In genomic region chr17:11240841-11241610, GRCh38 we compare ENCODE assay signal across 12 cellular contexts. TPM values are rescaled to one million over a fixed set of nuclear protein-coding genes. Genes with fewer than 3 reads are reported as not detected.
DNase-seq lines count a peak whose midpoint lies in the region; ATAC-seq, FAIRE-seq and TF ChIP-seq lines count a peak whose summit lies in the region.
"Had no signal": no experiment of that assay in that cellular context is flagged by ENCODE, and none has a peak within 500 bp of the region (broad histone marks: within the 10 kb centered on the region; RNA-seq: fewer than 3 reads in every experiment).

TSS of gene SHISA6 (plus strand) at chr17:11241213.

- no peak for DNase-seq in activated naive CD4-positive, alpha-beta T cell treated with anti-CD3 and anti-CD28 coated beads, Interleukin-2, amount 10 ng/mL, durations not matched to agents 7 days and 5 days
- no peak for DNase-seq in activated naive CD4-positive, alpha-beta T cell (lab: John Stamatoyannopoulos, UW)
- DNase-seq in glutamatergic neuron (peak; percentile 68), neural progenitor cell (ENCODE audit: low spot score) (peak; percentile 80), urothelium cell line (ENCODE audit: low spot score) (peak; percentile 18), cerebellar cortex (ENCODE audit: low spot score) (no peak)
- no peak for DNase-seq in effector memory CD8-positive, alpha-beta T cell
- no peak for DNase-seq in stimulated activated CD4-positive, alpha-beta T cell treated with anti-CD3 and anti-CD28 coated beads, Interleukin-15, amount 100 ng/mL, for 24 hours

- H3K9me3 Mint-ChIP-seq in activated naive CD4-positive, alpha-beta T cell treated with anti-CD3 and anti-CD28 coated beads, Interleukin-2, amount 10 ng/mL, durations not matched to agents 7 days and 5 days = no peaks in the 10 kb centered on the region
- H3K9me3 Mint-ChIP-seq in glutamatergic neuron (ENCODE audit: unreplicated experiment) (peaks cover 11% of the 10 kb centered on the region), neural progenitor cell (peaks cover 8% of the 10 kb centered on the region)
- H3K9me3 Mint-ChIP-seq in effector memory CD8-positive, alpha-beta T cell = peaks cover 15% of the 10 kb centered on the region in 2 donors
- H3K9me3 Mint-ChIP-seq: activated naive CD4-positive, alpha-beta T cell treated with anti-CD3 and anti-CD28 coated beads, Interleukin-2, amount 50 U/mL, for 24 hours had no signal

- H3K27me3 Mint-ChIP-seq in activated naive CD4-positive, alpha-beta T cell treated with anti-CD3 and anti-CD28 coated beads, Interleukin-2, amount 10 ng/mL, durations not matched to agents 7 days and 5 days = peaks cover 44% of the 10 kb centered on the region
- peaks cover 22% of the 10 kb centered on the region for H3K27me3 Mint-ChIP-seq in glutamatergic neuron (ENCODE audit: unreplicated experiment)
- peaks cover 56% of the 10 kb centered on the region for H3K27me3 Mint-ChIP-seq in neural progenitor cell (ENCODE audit: insufficient read depth, low read depth)
- H3K27me3 Mint-ChIP-seq in effector memory CD8-positive, alpha-beta T cell = peaks cover 27 to 49% of the 10 kb centered on the region in 2 donors

- H2AFZ ChIP-seq in neural progenitor cell (replicated peaks) = peak within 1 kb of the TSS; percentile 86

- no peak for ATAC-seq in effector memory CD8-positive, alpha-beta T cell (replicated peaks)

- no peak for FAIRE-seq in urothelium cell line (lab: Jason Lieb, UNC)
- FAIRE-seq: G401.6, islet of Langerhans had no signal

- H3K4me3 ChIP-seq in neural progenitor cell = peak within 1 kb of the TSS; percentile 63

- no peak within 1 kb of the TSS for H3K4me3 Mint-ChIP-seq in activated naive CD4-positive, alpha-beta T cell treated with anti-CD3 and anti-CD28 coated beads, Interleukin-2, amount 10 ng/mL, durations not matched to agents 7 days and 5 days
- peak within 1 kb of the TSS; percentile 70 for H3K4me3 Mint-ChIP-seq in glutamatergic neuron (ENCODE audit: unreplicated experiment)
- peak within 1 kb of the TSS; percentile 81 for H3K4me3 Mint-ChIP-seq in neural progenitor cell
- no peak within 1 kb of the TSS for H3K4me3 Mint-ChIP-seq in effector memory CD8-positive, alpha-beta T cell
- H3K4me3 Mint-ChIP-seq: activated naive CD4-positive, alpha-beta T cell treated with anti-CD3 and anti-CD28 coated beads, Interleukin-2, amount 50 U/mL, for 24 hours had no signal

- H3K9me3 ChIP-seq in neural progenitor cell (ENCODE audit: low read depth) = no peaks in the 10 kb centered on the region

- peaks cover 93% of the 10 kb centered on the region for H3K27me3 ChIP-seq in neural progenitor cell

- H3K79me2 ChIP-seq in neural progenitor cell (ENCODE audit: low read depth) = no peaks in the 10 kb centered on the region

- peak within 1 kb of the TSS; percentile 62 for H3K27ac Mint-ChIP-seq in activated naive CD4-positive, alpha-beta T cell treated with anti-CD3 and anti-CD28 coated beads, Interleukin-2, amount 10 ng/mL, durations not matched to agents 7 days and 5 days
- H3K27ac Mint-ChIP-seq in glutamatergic neuron (ENCODE audit: unreplicated experiment) (no peak within 1 kb of the TSS), neural progenitor cell (no peak within 1 kb of the TSS)
- H3K27ac Mint-ChIP-seq in effector memory CD8-positive, alpha-beta T cell = no peak within 1 kb of the TSS
- H3K27ac Mint-ChIP-seq: activated naive CD4-positive, alpha-beta T cell treated with anti-CD3 and anti-CD28 coated beads, Interleukin-2, amount 50 U/mL, for 24 hours had no signal

- H3K4me1 ChIP-seq in neural progenitor cell = peaks cover 3% of the 10 kb centered on the region

- H3K36me3 Mint-ChIP-seq in activated naive CD4-positive, alpha-beta T cell treated with anti-CD3 and anti-CD28 coated beads, Interleukin-2, amount 10 ng/mL, durations not matched to agents 7 days and 5 days = no peaks in the 10 kb centered on the region
- H3K36me3 Mint-ChIP-seq in glutamatergic neuron (ENCODE audit: unreplicated experiment) = peaks cover 9% of the 10 kb centered on the region
- peaks cover 3% of the 10 kb centered on the region for H3K36me3 Mint-ChIP-seq in neural progenitor cell
- no peaks in the 10 kb centered on the region for H3K36me3 Mint-ChIP-seq in effector memory CD8-positive, alpha-beta T cell (ENCODE audit: insufficient read depth)
- H3K36me3 Mint-ChIP-seq: activated naive CD4-positive, alpha-beta T cell treated with anti-CD3 and anti-CD28 coated beads, Interleukin-2, amount 50 U/mL, for 24 hours had no signal

- H3K9ac ChIP-seq in neural progenitor cell = no peak within 1 kb of the TSS

- no peaks in the 10 kb centered on the region for H3K36me3 ChIP-seq in neural progenitor cell

- no peak for TF ChIP-seq CTCF in glutamatergic neuron (IDR thresholded peaks at IDR 0.05; ENCODE audit: partially characterized antibody, unreplicated experiment)
- TF ChIP-seq CTCF in neural progenitor cell (IDR thresholded peaks at IDR 0.05) = peak; percentile 5

- CTCF ChIA-PET in activated naive CD4-positive, alpha-beta T cell treated with anti-CD3 and anti-CD28 coated beads, Interleukin-2, amount 10 ng/mL, durations not matched to agents 7 days and 5 days (lab: Charles Lee) = no interaction called here

- peaks cover 11% of the 10 kb centered on the region for H4K20me1 ChIP-seq in neural progenitor cell (ENCODE audit: low read depth)

- H3F3A ChIP-seq in neural progenitor cell (ENCODE audit: low read depth) = peaks cover 9% of the 10 kb centered on the region

- H3K4me1 Mint-ChIP-seq in activated naive CD4-positive, alpha-beta T cell treated with anti-CD3 and anti-CD28 coated beads, Interleukin-2, amount 10 ng/mL, durations not matched to agents 7 days and 5 days = no peaks in the 10 kb centered on the region
- H3K4me1 Mint-ChIP-seq in glutamatergic neuron (ENCODE audit: low read depth, unreplicated experiment) (peaks cover 9% of the 10 kb centered on the region), neural progenitor cell (peaks cover 13% of the 10 kb centered on the region)
- H3K4me1 Mint-ChIP-seq in effector memory CD8-positive, alpha-beta T cell (ENCODE audit: low read depth in 2 of 2) = no peaks in the 10 kb centered on the region
- H3K4me1 Mint-ChIP-seq: activated naive CD4-positive, alpha-beta T cell treated with anti-CD3 and anti-CD28 coated beads, Interleukin-2, amount 50 U/mL, for 24 hours had no signal

- H3K27ac ChIP-seq in neural progenitor cell = no peak within 1 kb of the TSS

- peak within 1 kb of the TSS; percentile 86 for H3K4me2 ChIP-seq in neural progenitor cell

RNA-seq across cellular contexts. Expression of gene SHISA6, which starts in this region (rescaled TPM):
- total RNA-seq in glutamatergic neuron (ENCODE audit: unreplicated experiment) (12.6 TPM), neural progenitor cell (ENCODE audit: low replicate concordance) (3.3 and 4.3 TPM in 2 replicates)
- total RNA-seq: osteoblast had no signal

Comparison
In these comparisons a context has a peak if more than half of its experiments do, and no peak if none do; other contexts are left out.
1. DNase-seq: peak in glutamatergic neuron (single experiment), neural progenitor cell (single experiment) and urothelium cell line (single experiment); none in activated naive CD4-positive, alpha-beta T cell treated with anti-CD3 and anti-CD28 coated beads, Interleukin-2, amount 10 ng/mL, durations not matched to agents 7 days and 5 days (single experiment), activated naive CD4-positive, alpha-beta T cell (0 of 4), effector memory CD8-positive, alpha-beta T cell (0 of 3), stimulated activated CD4-positive, alpha-beta T cell treated with anti-CD3 and anti-CD28 coated beads, Interleukin-15, amount 100 ng/mL, for 24 hours (single experiment) and cerebellar cortex (single experiment).
2. H3K4me3 Mint-ChIP-seq: peak in glutamatergic neuron (single experiment) and neural progenitor cell (single experiment); none in activated naive CD4-positive, alpha-beta T cell treated with anti-CD3 and anti-CD28 coated beads, Interleukin-2, amount 10 ng/mL, durations not matched to agents 7 days and 5 days (single experiment) and effector memory CD8-positive, alpha-beta T cell (0 of 2).